1 cellular context compared by ENCODE assay signal in genomic region chr17:44198721-44199552, GRCh38.
TF ChIP-seq lines count a peak whose summit lies in the region.

No MANE protein-coding gene starts in this region.

TF ChIP-seq in HEK293, 187 proteins besides CTCF, POLR2A, EP300 and RAD21 (continued from another document):
- TF ChIP-seq ZBTB11 (tag by site-specific recombination; conservative IDR thresholded peaks at IDR 0.05; ENCODE audit: low read depth) (peak; percentile 87), GLIS2 (tag by site-specific recombination; IDR thresholded peaks at IDR 0.05) (peak; percentile 58), ZNF837 (tag by site-specific recombination; IDR thresholded peaks at IDR 0.05) (no peak), ZNF335 (tag by site-specific recombination; conservative IDR thresholded peaks at IDR 0.05) (peak; percentile 31; the same call in 1 of the 2 replicates), TRIM28 (IDR thresholded peaks at IDR 0.05; ENCODE audit: borderline replicate concordance, low read length) (no peak), KLF10 (tag by site-specific recombination; IDR thresholded peaks at IDR 0.05) (0 out of 2 replicates have a peak, but pooled peaks have one; percentile 32), ZNF624 (tag by site-specific recombination; IDR thresholded peaks at IDR 0.05) (no peak), ZEB2 (tag by site-specific recombination; IDR thresholded peaks at IDR 0.05) (peak; percentile 28; the same call in 1 of the 2 replicates), SP2 (tag by site-specific recombination; IDR thresholded peaks at IDR 0.05) (peak; percentile 44), ZBTB10 (tag by site-specific recombination; IDR thresholded peaks at IDR 0.05) (peak; percentile 26; the same call in 1 of the 2 replicates), ZNF76 (tag by site-specific recombination; IDR thresholded peaks at IDR 0.05; ENCODE audit: borderline replicate concordance, low read depth) (peak; percentile 75), PATZ1 (tag by site-specific recombination; IDR thresholded peaks at IDR 0.05) (peak; percentile 72), SP7 (tag by site-specific recombination; IDR thresholded peaks at IDR 0.05) (0 out of 2 replicates have a peak, but pooled peaks have one; percentile 19), ZBTB20 (tag by site-specific recombination; IDR thresholded peaks at IDR 0.05) (peak; percentile 52; the same call in 1 of the 2 replicates), KLF8 (tag by site-specific recombination; IDR thresholded peaks at IDR 0.05) (0 out of 2 replicates have a peak, but pooled peaks have one; percentile 40), ZNF600 (tag by site-specific recombination; IDR thresholded peaks at IDR 0.05) (0 out of 2 replicates have a peak, but pooled peaks have one; percentile 18), ZBTB26 (tag by site-specific recombination; optimal IDR thresholded peaks at IDR 0.05) (peak; percentile 22), GLIS1 (tag by site-specific recombination; IDR thresholded peaks at IDR 0.05) (peak; percentile 58)
- TF ChIP-seq, protein P1, sequence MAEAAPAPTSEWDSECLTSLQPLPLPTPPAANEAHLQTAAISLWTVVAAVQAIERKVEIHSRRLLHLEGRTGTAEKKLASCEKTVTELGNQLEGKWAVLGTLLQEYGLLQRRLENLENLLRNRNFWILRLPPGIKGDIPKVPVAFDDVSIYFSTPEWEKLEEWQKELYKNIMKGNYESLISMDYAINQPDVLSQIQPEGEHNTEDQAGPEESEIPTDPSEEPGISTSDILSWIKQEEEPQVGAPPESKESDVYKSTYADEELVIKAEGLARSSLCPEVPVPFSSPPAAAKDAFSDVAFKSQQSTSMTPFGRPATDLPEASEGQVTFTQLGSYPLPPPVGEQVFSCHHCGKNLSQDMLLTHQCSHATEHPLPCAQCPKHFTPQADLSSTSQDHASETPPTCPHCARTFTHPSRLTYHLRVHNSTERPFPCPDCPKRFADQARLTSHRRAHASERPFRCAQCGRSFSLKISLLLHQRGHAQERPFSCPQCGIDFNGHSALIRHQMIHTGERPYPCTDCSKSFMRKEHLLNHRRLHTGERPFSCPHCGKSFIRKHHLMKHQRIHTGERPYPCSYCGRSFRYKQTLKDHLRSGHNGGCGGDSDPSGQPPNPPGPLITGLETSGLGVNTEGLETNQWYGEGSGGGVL (tag by site-specific recombination; IDR thresholded peaks at IDR 0.05): peak; percentile 54; the same call in 1 of the 2 replicates
- TF ChIP-seq, protein P2, sequence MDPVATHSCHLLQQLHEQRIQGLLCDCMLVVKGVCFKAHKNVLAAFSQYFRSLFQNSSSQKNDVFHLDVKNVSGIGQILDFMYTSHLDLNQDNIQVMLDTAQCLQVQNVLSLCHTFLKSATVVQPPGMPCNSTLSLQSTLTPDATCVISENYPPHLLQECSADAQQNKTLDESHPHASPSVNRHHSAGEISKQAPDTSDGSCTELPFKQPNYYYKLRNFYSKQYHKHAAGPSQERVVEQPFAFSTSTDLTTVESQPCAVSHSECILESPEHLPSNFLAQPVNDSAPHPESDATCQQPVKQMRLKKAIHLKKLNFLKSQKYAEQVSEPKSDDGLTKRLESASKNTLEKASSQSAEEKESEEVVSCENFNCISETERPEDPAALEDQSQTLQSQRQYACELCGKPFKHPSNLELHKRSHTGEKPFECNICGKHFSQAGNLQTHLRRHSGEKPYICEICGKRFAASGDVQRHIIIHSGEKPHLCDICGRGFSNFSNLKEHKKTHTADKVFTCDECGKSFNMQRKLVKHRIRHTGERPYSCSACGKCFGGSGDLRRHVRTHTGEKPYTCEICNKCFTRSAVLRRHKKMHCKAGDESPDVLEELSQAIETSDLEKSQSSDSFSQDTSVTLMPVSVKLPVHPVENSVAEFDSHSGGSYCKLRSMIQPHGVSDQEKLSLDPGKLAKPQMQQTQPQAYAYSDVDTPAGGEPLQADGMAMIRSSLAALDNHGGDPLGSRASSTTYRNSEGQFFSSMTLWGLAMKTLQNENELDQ (tag by site-specific recombination; IDR thresholded peaks at IDR 0.05; ENCODE audit: low read depth): no peak
